18 cellular contexts compared by ENCODE assay signal in the genomic region with DNA sequence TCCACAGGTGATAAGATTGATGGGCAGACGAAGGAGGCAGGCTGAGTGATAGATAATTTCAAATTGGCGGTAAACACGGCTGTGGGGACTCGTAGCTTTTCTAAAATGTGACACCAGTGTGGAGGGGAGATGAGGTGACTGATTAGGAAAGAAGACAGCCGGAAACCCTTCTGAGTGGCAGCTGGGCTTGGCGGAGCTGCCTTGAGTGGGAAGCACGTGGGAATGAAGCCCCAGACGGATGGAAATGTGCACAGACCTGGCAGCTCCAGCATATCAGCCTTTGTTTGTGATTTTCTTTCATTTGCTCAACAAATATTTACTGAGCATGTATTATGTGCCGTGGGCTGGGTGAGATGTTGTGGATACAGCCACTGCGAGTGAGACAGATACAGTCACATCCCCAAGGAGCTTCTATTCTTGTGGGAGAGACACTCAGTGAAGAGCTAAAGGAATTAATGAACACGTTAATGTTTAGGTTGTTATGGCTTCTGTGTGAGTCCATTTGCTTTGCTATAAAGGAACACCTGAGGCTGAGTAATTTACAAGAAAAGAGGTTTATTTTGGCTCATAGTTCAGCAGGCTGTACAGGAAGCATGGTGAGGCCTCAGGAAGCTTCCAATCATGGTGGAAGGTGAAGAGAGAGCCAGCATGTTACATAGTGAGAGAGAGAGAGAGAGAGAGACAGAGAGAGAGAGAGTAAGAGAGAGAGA.
"Had no signal": no experiment of that assay in that cellular context is flagged by ENCODE, and none has a peak within 500 bp of the region (broad histone marks: within the 10 kb centered on the region; RNA-seq: fewer than 3 reads in every experiment).

No MANE protein-coding gene starts in this region.

- FAIRE-seq: colon, frontal cortex, keratinocyte had no signal

- H3K9ac ChIP-seq: parathyroid adenoma had no signal

- DNase-seq: dorsolateral prefrontal cortex; effector CD4-positive, alpha-beta T cell; left ventricle myocardium superior; lower lobe of right lung; naive thymus-derived CD8-positive, alpha-beta T cell; nephron progenitor cell; stimulated activated CD4-positive, alpha-beta T cell treated with anti-CD3 and anti-CD28 coated beads, Interleukin-4, amount 100 ng/mL, for 4 hours; stimulated activated naive CD8-positive, alpha-beta T cell treated with anti-CD3 and anti-CD28 coated beads, Interleukin-15, Interleukin-2, amounts not matched to agents 100 U/mL and 50 U/mL, for 24 hours; substantia nigra; testis; upper lobe of right lung; uterus had no signal

- H3K4me2 ChIP-seq: smooth muscle cell had no signal

- H3K9me3 ChIP-seq: lower lobe of right lung, testis, upper lobe of right lung, uterus had no signal

- H3K27ac ChIP-seq: dorsolateral prefrontal cortex, lower lobe of right lung, parathyroid adenoma, testis, tibial nerve, upper lobe of right lung, uterus had no signal

- H3K27me3 ChIP-seq: testis, tibial nerve, uterus had no signal

- H3K36me3 ChIP-seq: lower lobe of right lung, tibial nerve, upper lobe of right lung, uterus had no signal

- H3K4me3 ChIP-seq: dorsolateral prefrontal cortex, lower lobe of right lung, smooth muscle cell, testis, tibial nerve, upper lobe of right lung, uterus had no signal

- H3K4me1 ChIP-seq: lower lobe of right lung, parathyroid adenoma, testis, tibial nerve, upper lobe of right lung, uterus had no signal

- H2AFZ ChIP-seq: parathyroid adenoma had no signal

- H3K79me2 ChIP-seq: parathyroid adenoma had no signal
